ENCODE assay signal across 23 cellular contexts in the genomic region with DNA sequence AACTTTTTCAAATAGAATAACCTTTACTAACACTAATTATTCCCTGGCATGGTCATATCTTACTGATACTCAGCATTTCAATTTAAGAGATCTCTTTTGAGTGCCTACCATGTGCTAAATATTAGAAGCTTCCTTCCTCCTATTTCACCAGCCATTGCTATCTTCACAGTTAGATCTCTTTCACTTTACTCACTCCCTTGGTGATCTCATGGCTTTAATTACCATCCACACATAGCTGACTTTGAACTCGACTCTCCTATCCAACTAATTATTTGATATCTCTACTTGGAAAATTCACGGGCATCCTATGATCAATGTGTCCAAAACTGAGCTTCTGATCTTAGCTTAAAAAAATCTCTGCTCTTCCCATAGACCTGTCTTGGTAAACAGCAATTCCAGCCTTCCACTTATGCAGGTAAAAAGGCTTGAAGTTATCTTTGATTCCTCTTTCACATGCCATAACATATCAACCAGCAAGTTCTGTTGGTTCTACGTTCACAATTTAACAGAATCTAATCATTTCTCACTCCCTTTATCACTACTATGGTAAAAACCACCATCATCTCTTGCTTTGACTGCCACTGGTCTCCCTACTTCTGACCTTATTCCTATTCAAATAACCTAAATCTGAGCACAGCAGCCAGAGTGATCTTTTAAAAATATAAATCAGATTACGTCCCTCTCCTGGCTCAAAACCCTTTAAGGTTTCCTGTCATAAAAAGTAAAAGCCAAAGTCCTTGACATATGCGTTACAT.
"Had no signal": no experiment of that assay in that cellular context is flagged by ENCODE, and none has a peak within 500 bp of the region (broad histone marks: within the 10 kb centered on the region; RNA-seq: fewer than 3 reads in every experiment).

No MANE protein-coding gene starts in this region.

- FAIRE-seq: bronchial epithelial cell, islet of Langerhans had no signal

- H3K27ac Mint-ChIP-seq: activated B cell treated with CpG ODN at 0.5 μM for 24 hours; activated CD4-positive, alpha-beta T cell treated with anti-CD3 and anti-CD28 coated beads for 36 hours; activated CD8-positive, alpha-beta memory T cell treated with anti-CD3 and anti-CD28 coated beads, Interleukin-2, amount 10 ng/mL, durations not matched to agents 7 days and 5 days; activated CD8-positive, alpha-beta T cell treated with anti-CD3 and anti-CD28 coated beads, Interleukin-2, amount 10 ng/mL, durations not matched to agents 7 days and 5 days; activated naive CD4-positive, alpha-beta T cell treated with anti-CD3 and anti-CD28 coated beads, Interleukin-2, amount 50 U/mL, for 72 hours; dendritic cell treated with granulocyte-macrophage colony-stimulating factor and Interleukin-4, amounts not matched to agents 40 ng/mL and 50 ng/mL, for 4 days; stimulated activated naive B cell treated with anti-CD40 and anti-IgM and Interleukin-4, amounts not matched to agents 10 μg/mL and 1 μg/mL and 100 μg/mL, for 72 hours had no signal

- DNase-seq: activated B cell treated with CpG ODN at 0.5 μM for 24 hours; activated CD4-positive, alpha-beta T cell treated with anti-CD3 and anti-CD28 coated beads for 36 hours; activated CD8-positive, alpha-beta memory T cell treated with anti-CD3 and anti-CD28 coated beads, Interleukin-2, amount 10 ng/mL, durations not matched to agents 7 days and 5 days; activated CD8-positive, alpha-beta T cell treated with anti-CD3 and anti-CD28 coated beads, Interleukin-2, amount 10 ng/mL, durations not matched to agents 7 days and 5 days; activated gamma-delta T cell treated with Interleukin-2 at 50 U/mL for 16 hours; effector CD4-positive, alpha-beta T cell; foreskin melanocyte; left lung; posterior cingulate gyrus; SK-N-SH; stimulated activated CD4-positive, alpha-beta T cell treated with anti-CD3 and anti-CD28 coated beads, Interleukin-4, amount 100 ng/mL, for 4 hours; stimulated activated CD8-positive, alpha-beta memory T cell treated with anti-CD3 and anti-CD28 coated beads, Interleukin-4, amount 100 ng/mL, for 48 hours; stimulated activated naive B cell treated with anti-CD40 and anti-IgM and Interleukin-4, amounts not matched to agents 10 μg/mL and 1 μg/mL and 100 μg/mL, for 72 hours; stomach; T-helper 2 cell; thyroid gland; upper lobe of right lung had no signal

- H3K9me3 Mint-ChIP-seq: activated B cell treated with CpG ODN at 0.5 μM for 24 hours; activated naive CD4-positive, alpha-beta T cell treated with anti-CD3 and anti-CD28 coated beads, Interleukin-2, amount 50 U/mL, for 72 hours; central memory CD8-positive, alpha-beta T cell; dendritic cell treated with granulocyte-macrophage colony-stimulating factor and Interleukin-4, amounts not matched to agents 40 ng/mL and 50 ng/mL, for 4 days; stimulated activated naive B cell treated with anti-CD40 and anti-IgM and Interleukin-4, amounts not matched to agents 10 μg/mL and 1 μg/mL and 100 μg/mL, for 72 hours had no signal

- H3K4me3 Mint-ChIP-seq: activated B cell treated with CpG ODN at 0.5 μM for 24 hours; activated CD4-positive, alpha-beta T cell treated with anti-CD3 and anti-CD28 coated beads for 36 hours; activated CD8-positive, alpha-beta memory T cell treated with anti-CD3 and anti-CD28 coated beads, Interleukin-2, amount 10 ng/mL, durations not matched to agents 7 days and 5 days; activated CD8-positive, alpha-beta T cell treated with anti-CD3 and anti-CD28 coated beads, Interleukin-2, amount 10 ng/mL, durations not matched to agents 7 days and 5 days; central memory CD8-positive, alpha-beta T cell; dendritic cell treated with granulocyte-macrophage colony-stimulating factor and Interleukin-4, amounts not matched to agents 40 ng/mL and 50 ng/mL, for 4 days; stimulated activated naive B cell treated with anti-CD40 and anti-IgM and Interleukin-4, amounts not matched to agents 10 μg/mL and 1 μg/mL and 100 μg/mL, for 72 hours had no signal

- H3K27me3 Mint-ChIP-seq: activated B cell treated with CpG ODN at 0.5 μM for 24 hours; activated CD4-positive, alpha-beta T cell treated with anti-CD3 and anti-CD28 coated beads for 36 hours; activated CD8-positive, alpha-beta memory T cell treated with anti-CD3 and anti-CD28 coated beads, Interleukin-2, amount 10 ng/mL, durations not matched to agents 7 days and 5 days; central memory CD8-positive, alpha-beta T cell; dendritic cell treated with granulocyte-macrophage colony-stimulating factor and Interleukin-4, amounts not matched to agents 40 ng/mL and 50 ng/mL, for 4 days; stimulated activated naive B cell treated with anti-CD40 and anti-IgM and Interleukin-4, amounts not matched to agents 10 μg/mL and 1 μg/mL and 100 μg/mL, for 72 hours had no signal

- ATAC-seq: activated CD4-positive, alpha-beta T cell treated with anti-CD3 and anti-CD28 coated beads for 36 hours; activated CD8-positive, alpha-beta memory T cell treated with anti-CD3 and anti-CD28 coated beads, Interleukin-2, amount 10 ng/mL, durations not matched to agents 7 days and 5 days; activated CD8-positive, alpha-beta T cell treated with anti-CD3 and anti-CD28 coated beads, Interleukin-2, amount 10 ng/mL, durations not matched to agents 7 days and 5 days; left lung; sciatic nerve; stimulated activated naive B cell treated with anti-CD40 and anti-IgM and Interleukin-4, amounts not matched to agents 10 μg/mL and 1 μg/mL and 100 μg/mL, for 72 hours; upper lobe of right lung had no signal
